In genomic region chr4:53365121-53365485, GRCh38 we compare ENCODE assay signal across 8 cellular contexts. TPM values are rescaled to one million over a fixed set of nuclear protein-coding genes. Genes with fewer than 3 reads are reported as not detected.
DNase-seq lines count a peak whose midpoint lies in the region; ATAC-seq and TF ChIP-seq lines count a peak whose summit lies in the region.

No MANE protein-coding gene starts in this region.

- peak in 1 of 2 experiments; percentile 17 for DNase-seq in Caco-2
- DNase-seq in M059J (ENCODE audit: low read depth): peak; percentile 56
- peak; percentile 8 to 10 for DNase-seq in activated T-cell treated with anti-CD3 and anti-CD28 coated beads, Interleukin-2, amount 50 U/mL, for 72 hours
- no peak for DNase-seq in right atrium auricular region (ENCODE audit: low spot score)
- DNase-seq in sigmoid colon: no peak
- DNase-seq in SW 1271 (lab: John Stamatoyannopoulos, UW): no peak
- DNase-seq in DMS153 (lab: John Stamatoyannopoulos, UW): no peak

- H3K27me3 Mint-ChIP-seq in Caco-2 (ENCODE audit: insufficient read depth, unreplicated experiment): peaks cover 3% of the 10 kb centered on the region
- peaks cover 5% of the 10 kb centered on the region for H3K27me3 Mint-ChIP-seq in activated T-cell treated with anti-CD3 and anti-CD28 coated beads, Interleukin-2, amount 50 U/mL, for 72 hours (ENCODE audit: low read depth)

- TF ChIP-seq CTCF in Caco-2 (IDR thresholded peaks at IDR 0.05; ENCODE audit: insufficient read depth in 1 of 2, low read depth in 1 of 2, low read length in 1 of 2, severe bottlenecking in 1 of 2, unreplicated experiment in 1 of 2) (no peak), right atrium auricular region (IDR thresholded peaks at IDR 0.05) (no peak), sigmoid colon (IDR thresholded peaks at IDR 0.05) (no peak)

- peak overlapping the region; percentile 85 for H3K27ac Mint-ChIP-seq in Caco-2 (ENCODE audit: unreplicated experiment)
- H3K27ac Mint-ChIP-seq in activated T-cell treated with anti-CD3 and anti-CD28 coated beads, Interleukin-2, amount 50 U/mL, for 72 hours: peak overlapping the region; percentile 99

- TF ChIP-seq EP300 in sigmoid colon (IDR thresholded peaks at IDR 0.05): no peak

- no peaks in the 10 kb centered on the region for H3K36me3 ChIP-seq in Caco-2 (ENCODE audit: control insufficient read depth, insufficient read depth, low read length)
- H3K36me3 ChIP-seq in right atrium auricular region: no peaks in the 10 kb centered on the region
- H3K36me3 ChIP-seq in sigmoid colon: no peaks in the 10 kb centered on the region

- 0 to 1% methylated on average over 8 of the region's 8 CpGs for WGBS in sigmoid colon, 2 donors

- no TSS peak for BruUV-seq in Caco-2 (replicated peaks; lab: Mats Ljungman, UMichigan)

- peak overlapping the region; percentile 97 for H3K4me3 Mint-ChIP-seq in Caco-2 (ENCODE audit: unreplicated experiment)
- H3K4me3 Mint-ChIP-seq in activated T-cell treated with anti-CD3 and anti-CD28 coated beads, Interleukin-2, amount 50 U/mL, for 72 hours: peak overlapping the region; percentile 93 to 99

- CTCF ChIA-PET in Caco-2 (lab: Charles Lee): interaction anchor here (0.6 kb wide), 1 partner anchor 42 kb away, joined by 3 read pairs; no protein-coding TSS in a partner anchor

- H3K4me1 ChIP-seq in Caco-2 (peaks cover 9% of the 10 kb centered on the region), right atrium auricular region (peaks cover 0 to 29% of the 10 kb centered on the region in 2 donors), sigmoid colon (peaks cover 0 to 37% (median 22%) of the 10 kb centered on the region in 4 donors)

- H3K4me3 ChIP-seq in Caco-2 (ENCODE audit: low read depth, low read length) (peak overlapping the region; percentile 88), right atrium auricular region (peak overlapping the region; percentile 73 to 96), sigmoid colon (peak overlapping the region; percentile 59 to 94 (median 84))

- intact Hi-C loops in Caco-2 (cut with micrococcal nuclease; ENCODE audit: unreplicated experiment) (no loop called here), sigmoid colon (cut with DNase I) (loop anchor here (10.0 kb wide), 1 partner anchor 700 kb away; the partner anchor contains the start of gene CHIC2)

- peak overlapping the region in 1 of 2 donors; percentile 39 for H3K27ac ChIP-seq in right atrium auricular region
- peak overlapping the region in 2 of 4 donors; percentile 66 to 74 for H3K27ac ChIP-seq in sigmoid colon

- H3K9me3 ChIP-seq in Caco-2: no peaks in the 10 kb centered on the region
- H3K9me3 ChIP-seq in right atrium auricular region: no peaks in the 10 kb centered on the region
- no peaks in the 10 kb centered on the region for H3K9me3 ChIP-seq in sigmoid colon

- H3K4me1 Mint-ChIP-seq in Caco-2 (ENCODE audit: low read depth, unreplicated experiment): peaks cover 21% of the 10 kb centered on the region
- peaks cover 71% of the 10 kb centered on the region for H3K4me1 Mint-ChIP-seq in activated T-cell treated with anti-CD3 and anti-CD28 coated beads, Interleukin-2, amount 50 U/mL, for 72 hours (ENCODE audit: low read depth)

- peak; percentile 29 for ATAC-seq in GM21528 (IDR thresholded peaks at IDR 0.05; ENCODE audit: low FRiP score, unreplicated experiment)
- ATAC-seq in activated T-cell treated with anti-CD3 and anti-CD28 coated beads, Interleukin-2, amount 50 U/mL, for 72 hours (replicated peaks in 1 of 2): peak in 1 of 2 donors; percentile 9

- H3K27me3 ChIP-seq in Caco-2 (replicated peaks; ENCODE audit: control insufficient read depth, insufficient read depth, low read length) (no peaks in the 10 kb centered on the region), right atrium auricular region (no peaks in the 10 kb centered on the region), sigmoid colon (peaks cover 0 to 10% (median 0%) of the 10 kb centered on the region in 3 donors)

- TF ChIP-seq POLR2A in sigmoid colon (IDR thresholded peaks at IDR 0.05): no peak

- no peaks in the 10 kb centered on the region for H3K9me3 Mint-ChIP-seq in Caco-2 (ENCODE audit: unreplicated experiment)
- peaks cover 0 to 3% of the 10 kb centered on the region in 2 donors for H3K9me3 Mint-ChIP-seq in activated T-cell treated with anti-CD3 and anti-CD28 coated beads, Interleukin-2, amount 50 U/mL, for 72 hours

- H3K36me3 Mint-ChIP-seq in Caco-2 (ENCODE audit: insufficient read depth, unreplicated experiment): peaks cover 12% of the 10 kb centered on the region
- peaks cover 2 to 8% of the 10 kb centered on the region in 2 donors for H3K36me3 Mint-ChIP-seq in activated T-cell treated with anti-CD3 and anti-CD28 coated beads, Interleukin-2, amount 50 U/mL, for 72 hours (ENCODE audit: insufficient read depth in 2 of 2)

- POLR2A ChIA-PET in Caco-2 (lab: Charles Lee): interaction anchor here (0.6 to 1.6 kb wide), 2 partner anchors 10 to 167 kb away, joined by 6 to 7 read pairs; no protein-coding TSS in a partner anchor

RNA-seq across cellular contexts. Expression of gene SCFD2, which starts 0.8 kb away (rescaled TPM):
- total RNA-seq in Caco-2 (2022) (12.2 and 14.4 TPM in 2 replicates), right atrium auricular region (1 to 10 TPM; 8.1 to 9.4 TPM), sigmoid colon (10 to 100 TPM; 10.7 to 16.6 (median 12.2) TPM)
- total RNA-seq in M059J (2014; rRNA removed; shearing (Covaris generic)): 11.2 and 18.3 TPM in 2 replicates
- 10 to 100 TPM; 15.5 to 17.6 TPM for total RNA-seq in activated T-cell treated with anti-CD3 and anti-CD28 coated beads, Interleukin-2, amount 50 U/mL, for 72 hours
- 1 to 10 TPM; 3.7 to 7.3 (median 4.8) TPM for polyA plus RNA-seq in sigmoid colon

RNA-seq across cellular contexts. Expression of gene FIP1L1, which starts 12.3 kb away (rescaled TPM):
- total RNA-seq in Caco-2 (2022): 62.5 and 69.4 TPM in 2 replicates
- 46.6 and 47.4 TPM in 2 replicates for total RNA-seq in M059J (2014; rRNA removed; shearing (Covaris generic))
- total RNA-seq in activated T-cell treated with anti-CD3 and anti-CD28 coated beads, Interleukin-2, amount 50 U/mL, for 72 hours: 100 to 1,000 TPM; 116 to 139 TPM
- 10 to 100 TPM; 32.7 to 32.8 TPM for total RNA-seq in right atrium auricular region
- 10 to 100 TPM; 33.7 to 47.7 (median 43.7) TPM for total RNA-seq in sigmoid colon
- polyA plus RNA-seq in sigmoid colon: 10 to 100 TPM; 19.7 to 32.5 (median 28.2) TPM

Comparison
In these comparisons a context has a peak if more than half of its experiments do, and no peak if none do; other contexts are left out.
1. DNase-seq: peak in M059J (single experiment) and activated T-cell treated with anti-CD3 and anti-CD28 coated beads, Interleukin-2, amount 50 U/mL, for 72 hours (2 of 2); none in right atrium auricular region (single experiment), sigmoid colon (single experiment), SW 1271 (0 of 2) and DMS153 (single experiment).
2. Peak in every context shown above with its lines, with median percentiles within 50 percentile points of each other: H3K4me3 ChIP-seq.